1 cellular context compared by ENCODE assay signal in genomic region chrX:21839334-21840198, GRCh38.
A peak's percentile ranks its signal among the peaks of the same experiment; 100 is the strongest.
TF ChIP-seq lines count a peak whose summit lies in the region.

MBTPS2 (plus strand) TSS chrX:21839617; CDS start chrX:21839735, 118 bp downstream.

TF ChIP-seq in K562, 482 proteins besides CTCF, POLR2A, EP300 and RAD21 (continued from another document and continues in another):
- TF ChIP-seq ZNF740 (CRISPR knock-in tag; IDR thresholded peaks at IDR 0.05) (no peak), ZNF740 (tag; IDR thresholded peaks at IDR 0.05) (no peak), MAFK (IDR thresholded peaks at IDR 0.05; ENCODE audit: low read length) (peak; percentile 37; the same call in 1 of the 2 replicates), FOSL1 (tag; conservative IDR thresholded peaks at IDR 0.05) (0 out of 2 replicates have a peak, but pooled peaks have one; percentile 27), HMG20A (CRISPR knock-in tag; conservative IDR thresholded peaks at IDR 0.05) (no peak), CREM (IDR thresholded peaks at IDR 0.05; ENCODE audit: low read depth) (0 out of 2 replicates have a peak, but pooled peaks have one; percentile 19), CCNT2 (IDR thresholded peaks at IDR 0.05; ENCODE audit: borderline replicate concordance, extremely low read depth, insufficient read length, low read depth, low read length) (peak; percentile 31), GABPB2 (CRISPR knock-in tag; conservative IDR thresholded peaks at IDR 0.05) (no peak), POLR2G (IDR thresholded peaks at IDR 0.05; ENCODE audit: low read depth, low read length) (peak; percentile 89), ZNF76 (CRISPR knock-in tag; IDR thresholded peaks at IDR 0.05; ENCODE audit: borderline replicate concordance) (0 out of 2 replicates have a peak, but pooled peaks have one; percentile 43), ZNF639 (CRISPR knock-in tag; conservative IDR thresholded peaks at IDR 0.05 in 1 of 2, IDR thresholded peaks at IDR 0.05 in 1 of 2) (peak in 1 of 2 experiments; percentile 63; a peak in 1 of 4 replicates), NCOA6 (IDR thresholded peaks at IDR 0.05) (peak; percentile 76), HCFC1 (IDR thresholded peaks at IDR 0.05; ENCODE audit: low read depth, low read length) (peak; percentile 83), CC2D1A (IDR thresholded peaks at IDR 0.05) (peak; percentile 35; the same call in 1 of the 2 replicates), ATF7 (IDR thresholded peaks at IDR 0.05) (peak; percentile 68), GABPB1 (CRISPR knock-in tag; IDR thresholded peaks at IDR 0.05) (peak; percentile 100), MAFG (tag; conservative IDR thresholded peaks at IDR 0.05) (no peak), ZNF224 (CRISPR knock-in tag; IDR thresholded peaks at IDR 0.05) (0 out of 2 replicates have a peak, but pooled peaks have one; percentile 46), MNT (conservative IDR thresholded peaks at IDR 0.05) (peak; percentile 46 to 76; a peak in 2 of 4 replicates), ZNF384 (IDR thresholded peaks at IDR 0.05; ENCODE audit: low read depth, low read length) (0 out of 2 replicates have a peak, but pooled peaks have one; percentile 37), NR2C2 (CRISPR knock-in tag; IDR thresholded peaks at IDR 0.05) (0 out of 2 replicates have a peak, but pooled peaks have one; percentile 46), NR2C2 (tag; IDR thresholded peaks at IDR 0.05) (peak; percentile 46; the same call in 1 of the 2 replicates), PKNOX1 (IDR thresholded peaks at IDR 0.05) (peak; percentile 23; the same call in 1 of the 2 replicates), FOXK1 (CRISPR knock-in tag; IDR thresholded peaks at IDR 0.05; ENCODE audit: borderline replicate concordance) (0 out of 2 replicates have a peak, but pooled peaks have one; percentile 70), ELF1 (tag; IDR thresholded peaks at IDR 0.05) (peak; percentile 69), RREB1 (CRISPR knock-in tag; IDR thresholded peaks at IDR 0.05) (peak; percentile 75; the same call in 1 of the 2 replicates), E2F1 (CRISPR knock-in tag; IDR thresholded peaks at IDR 0.05) (no peak), TGIF2 (CRISPR knock-in tag; IDR thresholded peaks at IDR 0.05) (peak; percentile 35; the same call in 1 of the 2 replicates), THRA (IDR thresholded peaks at IDR 0.05) (no peak), MYC (IDR thresholded peaks at IDR 0.05; ENCODE audit: low read depth, low read length) (peak; percentile 66; the same call in 1 of the 2 replicates), MYC (CRISPR knock-in tag; IDR thresholded peaks at IDR 0.05; ENCODE audit: borderline replicate concordance, low read depth) (peak; percentile 85; the same call in 1 of the 2 replicates)
- TF ChIP-seq, protein P1, sequence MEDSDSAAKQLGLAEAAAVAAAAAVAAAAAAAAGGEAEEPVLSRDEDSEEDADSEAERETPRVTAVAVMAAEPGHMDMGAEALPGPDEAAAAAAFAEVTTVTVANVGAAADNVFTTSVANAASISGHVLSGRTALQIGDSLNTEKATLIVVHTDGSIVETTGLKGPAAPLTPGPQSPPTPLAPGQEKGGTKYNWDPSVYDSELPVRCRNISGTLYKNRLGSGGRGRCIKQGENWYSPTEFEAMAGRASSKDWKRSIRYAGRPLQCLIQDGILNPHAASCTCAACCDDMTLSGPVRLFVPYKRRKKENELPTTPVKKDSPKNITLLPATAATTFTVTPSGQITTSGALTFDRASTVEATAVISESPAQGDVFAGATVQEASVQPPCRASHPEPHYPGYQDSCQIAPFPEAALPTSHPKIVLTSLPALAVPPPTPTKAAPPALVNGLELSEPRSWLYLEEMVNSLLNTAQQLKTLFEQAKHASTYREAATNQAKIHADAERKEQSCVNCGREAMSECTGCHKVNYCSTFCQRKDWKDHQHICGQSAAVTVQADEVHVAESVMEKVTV (CRISPR knock-in tag; IDR thresholded peaks at IDR 0.05): peak; percentile 41; the same call in 1 of the 2 replicates
- TF ChIP-seq, protein P2, sequence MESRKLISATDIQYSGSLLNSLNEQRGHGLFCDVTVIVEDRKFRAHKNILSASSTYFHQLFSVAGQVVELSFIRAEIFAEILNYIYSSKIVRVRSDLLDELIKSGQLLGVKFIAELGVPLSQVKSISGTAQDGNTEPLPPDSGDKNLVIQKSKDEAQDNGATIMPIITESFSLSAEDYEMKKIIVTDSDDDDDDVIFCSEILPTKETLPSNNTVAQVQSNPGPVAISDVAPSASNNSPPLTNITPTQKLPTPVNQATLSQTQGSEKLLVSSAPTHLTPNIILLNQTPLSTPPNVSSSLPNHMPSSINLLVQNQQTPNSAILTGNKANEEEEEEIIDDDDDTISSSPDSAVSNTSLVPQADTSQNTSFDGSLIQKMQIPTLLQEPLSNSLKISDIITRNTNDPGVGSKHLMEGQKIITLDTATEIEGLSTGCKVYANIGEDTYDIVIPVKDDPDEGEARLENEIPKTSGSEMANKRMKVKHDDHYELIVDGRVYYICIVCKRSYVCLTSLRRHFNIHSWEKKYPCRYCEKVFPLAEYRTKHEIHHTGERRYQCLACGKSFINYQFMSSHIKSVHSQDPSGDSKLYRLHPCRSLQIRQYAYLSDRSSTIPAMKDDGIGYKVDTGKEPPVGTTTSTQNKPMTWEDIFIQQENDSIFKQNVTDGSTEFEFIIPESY (CRISPR knock-in tag; IDR thresholded peaks at IDR 0.05): peak; percentile 60; the same call in 1 of the 2 replicates
- TF ChIP-seq, protein P3, sequence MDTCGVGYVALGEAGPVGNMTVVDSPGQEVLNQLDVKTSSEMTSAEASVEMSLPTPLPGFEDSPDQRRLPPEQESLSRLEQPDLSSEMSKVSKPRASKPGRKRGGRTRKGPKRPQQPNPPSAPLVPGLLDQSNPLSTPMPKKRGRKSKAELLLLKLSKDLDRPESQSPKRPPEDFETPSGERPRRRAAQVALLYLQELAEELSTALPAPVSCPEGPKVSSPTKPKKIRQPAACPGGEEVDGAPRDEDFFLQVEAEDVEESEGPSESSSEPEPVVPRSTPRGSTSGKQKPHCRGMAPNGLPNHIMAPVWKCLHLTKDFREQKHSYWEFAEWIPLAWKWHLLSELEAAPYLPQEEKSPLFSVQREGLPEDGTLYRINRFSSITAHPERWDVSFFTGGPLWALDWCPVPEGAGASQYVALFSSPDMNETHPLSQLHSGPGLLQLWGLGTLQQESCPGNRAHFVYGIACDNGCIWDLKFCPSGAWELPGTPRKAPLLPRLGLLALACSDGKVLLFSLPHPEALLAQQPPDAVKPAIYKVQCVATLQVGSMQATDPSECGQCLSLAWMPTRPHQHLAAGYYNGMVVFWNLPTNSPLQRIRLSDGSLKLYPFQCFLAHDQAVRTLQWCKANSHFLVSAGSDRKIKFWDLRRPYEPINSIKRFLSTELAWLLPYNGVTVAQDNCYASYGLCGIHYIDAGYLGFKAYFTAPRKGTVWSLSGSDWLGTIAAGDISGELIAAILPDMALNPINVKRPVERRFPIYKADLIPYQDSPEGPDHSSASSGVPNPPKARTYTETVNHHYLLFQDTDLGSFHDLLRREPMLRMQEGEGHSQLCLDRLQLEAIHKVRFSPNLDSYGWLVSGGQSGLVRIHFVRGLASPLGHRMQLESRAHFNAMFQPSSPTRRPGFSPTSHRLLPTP (IDR thresholded peaks at IDR 0.05; ENCODE audit: borderline replicate concordance, extremely low read depth, insufficient read length): no peak
